Comparison of ENCODE assay signal across 25 cellular contexts in genomic region chr15:91566116-91566515, GRCh38.
DNase-seq lines count a peak whose midpoint lies in the region; ATAC-seq, FAIRE-seq and TF ChIP-seq lines count a peak whose summit lies in the region.
"Had no signal": no experiment of that assay in that cellular context is flagged by ENCODE, and none has a peak within 500 bp of the region (broad histone marks: within the 10 kb centered on the region; RNA-seq: fewer than 3 reads in every experiment).

No MANE protein-coding gene starts in this region.

- no peak for FAIRE-seq in small intestine (lab: Jason Lieb, UNC)
- FAIRE-seq: G401.6 had no signal

- no peak for TF ChIP-seq CTCF in NB4 (IDR thresholded peaks at IDR 0.05; ENCODE audit: low read depth, low read length)

- H3K27ac ChIP-seq in small intestine (ENCODE audit: low read depth in 1 of 2, low read length in 1 of 2) = no peak overlapping the region
- H3K27ac ChIP-seq: 22Rv1, HL-60, PC-9, SJSA1 had no signal

- no peaks in the 10 kb centered on the region for H3K4me1 ChIP-seq in small intestine (ENCODE audit: control insufficient read depth in 2 of 2, insufficient read depth in 1 of 2, low read depth in 1 of 2, low read length in 1 of 2)

- WGBS in small intestine, 3 donors = 81 to 93% (median 82%) methylated on average over 4 of the region's 4 CpGs

- no peak overlapping the region for H3K4me3 ChIP-seq in NB4 (ENCODE audit: low read depth, low read length)
- H3K4me3 ChIP-seq in small intestine (ENCODE audit: low read depth in 1 of 2, low read length in 2 of 2) = no peak overlapping the region
- H3K4me3 ChIP-seq: PC-9, SJSA1 had no signal

- TF ChIP-seq POLR2A in NB4 (IDR thresholded peaks at IDR 0.05; ENCODE audit: extremely low read depth, insufficient read length) = no peak

- DNase-seq in NCI-H2107 treated with DMSO at 0.1 percent for 48 hours (lab: John Stamatoyannopoulos, UW; ENCODE audit: unreplicated experiment) (peak; percentile 83), NCI-H2107 (lab: John Stamatoyannopoulos, UW) (no peak), NB4 (ENCODE audit: low read depth) (peak; percentile 35), OCI-M1 (lab: John Stamatoyannopoulos, UW) (peak; percentile 78), NCI-H1694 treated with DMSO at 0.1 percent for 48 hours (lab: John Stamatoyannopoulos, UW) (no peak), small intestine (no peak)
- DNase-seq in stimulated activated CD4-positive, alpha-beta T cell treated with anti-CD3 and anti-CD28 coated beads, Interleukin-4, amount 100 ng/mL, for 24 hours = no peak
- DNase-seq: CD8-positive, alpha-beta memory T cell; DMS153; GOT3; HCEC 1CT; NCI-H1092; NCI-H1436; NCI-H2029; NCI-H524; NCI-H774; PC-9; Right ventricle myocardium superior; RPMI8226; T-cell had no signal

- H3K9me3 ChIP-seq in small intestine (ENCODE audit: control insufficient read depth, low read depth) = no peaks in the 10 kb centered on the region
- H3K9me3 ChIP-seq: SJSA1 had no signal

- ATAC-seq in GM21423 (IDR thresholded peaks at IDR 0.05; ENCODE audit: unreplicated experiment) = no peak
- ATAC-seq: T-cell had no signal

- no peaks in the 10 kb centered on the region for H3K27me3 ChIP-seq in small intestine (ENCODE audit: control insufficient read depth in 2 of 2, insufficient read depth in 2 of 2, low read length in 2 of 2)
- H3K27me3 ChIP-seq: SJSA1 had no signal

- no peaks in the 10 kb centered on the region for H3K36me3 ChIP-seq in small intestine (ENCODE audit: control insufficient read depth in 2 of 2, insufficient read depth in 2 of 2, low read length in 2 of 2)
- H3K36me3 ChIP-seq: SJSA1 had no signal

Comparison
In these comparisons a context has a peak if more than half of its experiments do, and no peak if none do; other contexts are left out.
1. DNase-seq: peak in NCI-H2107 treated with DMSO at 0.1 percent for 48 hours (single experiment), NB4 (single experiment) and OCI-M1 (single experiment); none in NCI-H2107 (single experiment), NCI-H1694 treated with DMSO at 0.1 percent for 48 hours (single experiment), stimulated activated CD4-positive, alpha-beta T cell treated with anti-CD3 and anti-CD28 coated beads, Interleukin-4, amount 100 ng/mL, for 24 hours (single experiment) and small intestine (single experiment).